Comparison of ENCODE assay signal across 13 cellular contexts in the genomic region with DNA sequence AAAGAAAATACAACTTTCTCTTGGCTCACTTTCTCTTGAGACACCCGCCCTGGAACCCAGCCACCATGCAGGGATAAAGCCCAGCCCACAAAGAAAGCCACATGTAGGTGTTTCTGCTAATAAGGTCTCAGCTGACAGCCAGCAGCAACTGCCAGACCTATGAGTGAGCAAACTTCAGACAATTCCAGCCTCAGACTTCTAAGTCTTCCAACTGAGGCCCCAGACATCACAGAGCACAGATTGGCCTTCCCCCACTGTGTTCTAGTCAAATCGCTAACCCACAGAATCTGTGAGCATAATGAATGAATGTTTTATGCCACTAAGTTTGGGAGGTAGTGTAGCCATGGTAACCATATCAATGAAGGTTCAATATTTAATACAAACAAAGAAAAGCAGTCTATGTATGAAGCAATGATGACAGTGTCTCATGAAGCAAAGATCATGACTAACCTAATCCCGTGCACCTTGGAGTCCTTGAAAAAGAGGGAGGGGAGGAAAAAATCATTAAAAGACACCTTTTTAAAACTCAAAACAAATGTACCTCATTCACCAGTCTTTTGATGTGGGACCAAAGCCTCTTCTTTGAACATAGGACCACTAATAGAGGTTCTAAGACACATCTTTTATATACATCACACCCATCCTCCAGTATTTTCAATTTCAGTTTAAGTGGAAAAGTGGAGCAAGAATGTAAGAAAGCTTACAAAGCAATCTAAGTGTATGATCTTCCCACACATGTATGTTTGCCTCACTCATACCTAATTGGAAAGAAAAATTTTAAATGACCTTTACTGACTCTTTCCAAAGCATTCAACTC. TPM values are rescaled to one million over a fixed set of nuclear protein-coding genes. Genes with fewer than 3 reads are reported as not detected.
DNase-seq lines count a peak whose midpoint lies in the region; ATAC-seq and TF ChIP-seq lines count a peak whose summit lies in the region.
"Had no signal": no experiment of that assay in that cellular context is flagged by ENCODE, and none has a peak within 500 bp of the region (broad histone marks: within the 10 kb centered on the region; RNA-seq: fewer than 3 reads in every experiment).

No MANE protein-coding gene starts in this region.

- H3K27me3 ChIP-seq in osteoblast (ENCODE audit: insufficient read depth, low read length): no peaks in the 10 kb centered on the region

- H3K36me3 Mint-ChIP-seq in activated naive CD4-positive, alpha-beta T cell treated with anti-CD3 and anti-CD28 coated beads, Interleukin-2, amount 50 U/mL, for 72 hours: peaks cover 0 to 15% of the 10 kb centered on the region in 2 donors

- H3K27ac ChIP-seq in osteoblast (ENCODE audit: low read depth, low read length): peak overlapping the region; percentile 52
- H3K27ac ChIP-seq: PC-9, WERI-Rb-1 had no signal

- peak; percentile 42 for ATAC-seq in HG03521 (IDR thresholded peaks at IDR 0.05; ENCODE audit: unreplicated experiment)
- peak; percentile 93 to 95 for ATAC-seq in activated naive CD4-positive, alpha-beta T cell treated with anti-CD3 and anti-CD28 coated beads, Interleukin-2, amount 50 U/mL, for 72 hours
- no peak for ATAC-seq in HG03039 (IDR thresholded peaks at IDR 0.05; ENCODE audit: unreplicated experiment)
- ATAC-seq in SK-N-SH treated with all-trans-retinoic acid at 6 μM for 48 hours: no peak
- ATAC-seq: stimulated activated memory B cell treated with anti-CD40 and anti-IgM and Interleukin-4, amounts not matched to agents 10 μg/mL and 1 μg/mL and 100 μg/mL, for 72 hours had no signal

- TF ChIP-seq CTCF in GM12865 (IDR thresholded peaks at IDR 0.05; ENCODE audit: insufficient read depth, low read depth, low read length, missing control alignments) (no peak), osteoblast (IDR thresholded peaks at IDR 0.05; ENCODE audit: extremely low read depth, low read depth, low read length) (no peak)

- peaks cover 8% of the 10 kb centered on the region for H3K4me1 ChIP-seq in osteoblast (ENCODE audit: insufficient read depth, low read length)

- H3K4me3 ChIP-seq in GM12865 (ENCODE audit: low read depth, low read length) (no peak overlapping the region), osteoblast (ENCODE audit: insufficient read depth, low read length) (no peak overlapping the region)
- H3K4me3 ChIP-seq: PC-9 had no signal

- no peaks in the 10 kb centered on the region for H3K9me3 Mint-ChIP-seq in activated naive CD4-positive, alpha-beta T cell treated with anti-CD3 and anti-CD28 coated beads, Interleukin-2, amount 50 U/mL, for 72 hours
- H3K9me3 Mint-ChIP-seq: stimulated activated memory B cell treated with anti-CD40 and anti-IgM and Interleukin-4, amounts not matched to agents 10 μg/mL and 1 μg/mL and 100 μg/mL, for 72 hours had no signal

- H3K9me3 ChIP-seq in osteoblast (ENCODE audit: low read depth, low read length): no peaks in the 10 kb centered on the region

- peaks cover 17% of the 10 kb centered on the region for H3K79me2 ChIP-seq in osteoblast (ENCODE audit: insufficient read depth, low read length)

- no peaks in the 10 kb centered on the region for H4K20me1 ChIP-seq in osteoblast (ENCODE audit: insufficient read depth, low read length)

- DNase-seq in GM12865 (ENCODE audit: low read depth) (peak; percentile 26), osteoblast (ENCODE audit: insufficient read length, low spot score, missing footprints) (no peak), NOMO-1 (lab: John Stamatoyannopoulos, UW; ENCODE audit: unreplicated experiment in 2 of 2) (no peak), cerebellar nuclear complex (lab: John Stamatoyannopoulos, UW) (no peak)
- DNase-seq in activated naive CD4-positive, alpha-beta T cell treated with anti-CD3 and anti-CD28 coated beads, Interleukin-2, amount 50 U/mL, for 72 hours (ENCODE audit: low spot score in 2 of 2): peak in 1 of 2 donors; percentile 65
- DNase-seq: GOT3, NCI-H1436 treated with DMSO at 0.1 percent for 48 hours, PC-9, WERI-Rb-1 had no signal

- peak overlapping the region; percentile 90 to 95 for H3K27ac Mint-ChIP-seq in activated naive CD4-positive, alpha-beta T cell treated with anti-CD3 and anti-CD28 coated beads, Interleukin-2, amount 50 U/mL, for 72 hours
- H3K27ac Mint-ChIP-seq: stimulated activated memory B cell treated with anti-CD40 and anti-IgM and Interleukin-4, amounts not matched to agents 10 μg/mL and 1 μg/mL and 100 μg/mL, for 72 hours had no signal

- H3K36me3 ChIP-seq in osteoblast (ENCODE audit: insufficient read depth, low read length): peaks cover 10% of the 10 kb centered on the region
- H3K36me3 ChIP-seq: WERI-Rb-1 had no signal

- no peak overlapping the region for H2AFZ ChIP-seq in osteoblast (ENCODE audit: low read length)
- H2AFZ ChIP-seq: PC-9 had no signal

- H3K4me2 ChIP-seq in osteoblast (ENCODE audit: insufficient read depth, low read length): no peak overlapping the region
- H3K4me2 ChIP-seq: PC-9 had no signal

TF ChIP-seq in SK-N-SH treated with all-trans-retinoic acid at 6 μM for 48 hours, 23 proteins besides CTCF, POLR2A, EP300 and RAD21 (continues in another document):
- no peak for TF ChIP-seq ZNF8 (CRISPR knock-in tag; IDR thresholded peaks at IDR 0.05)
- no peak for TF ChIP-seq OSR1 (CRISPR knock-in tag; IDR thresholded peaks at IDR 0.05)
- TF ChIP-seq CSDC2 (CRISPR knock-in tag; IDR thresholded peaks at IDR 0.05): no peak
- TF ChIP-seq, protein P1, sequence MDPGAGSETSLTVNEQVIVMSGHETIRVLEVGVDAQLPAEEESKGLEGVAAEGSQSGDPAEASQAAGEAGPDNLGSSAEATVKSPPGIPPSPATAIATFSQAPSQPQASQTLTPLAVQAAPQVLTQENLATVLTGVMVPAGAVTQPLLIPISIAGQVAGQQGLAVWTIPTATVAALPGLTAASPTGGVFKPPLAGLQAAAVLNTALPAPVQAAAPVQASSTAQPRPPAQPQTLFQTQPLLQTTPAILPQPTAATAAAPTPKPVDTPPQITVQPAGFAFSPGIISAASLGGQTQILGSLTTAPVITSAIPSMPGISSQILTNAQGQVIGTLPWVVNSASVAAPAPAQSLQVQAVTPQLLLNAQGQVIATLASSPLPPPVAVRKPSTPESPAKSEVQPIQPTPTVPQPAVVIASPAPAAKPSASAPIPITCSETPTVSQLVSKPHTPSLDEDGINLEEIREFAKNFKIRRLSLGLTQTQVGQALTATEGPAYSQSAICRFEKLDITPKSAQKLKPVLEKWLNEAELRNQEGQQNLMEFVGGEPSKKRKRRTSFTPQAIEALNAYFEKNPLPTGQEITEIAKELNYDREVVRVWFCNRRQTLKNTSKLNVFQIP (CRISPR knock-in tag; IDR thresholded peaks at IDR 0.05; ENCODE audit: borderline replicate concordance, low read depth): no peak
- no peak for TF ChIP-seq PPARA (CRISPR knock-in tag; IDR thresholded peaks at IDR 0.05; ENCODE audit: borderline replicate concordance)
- TF ChIP-seq, protein P2, sequence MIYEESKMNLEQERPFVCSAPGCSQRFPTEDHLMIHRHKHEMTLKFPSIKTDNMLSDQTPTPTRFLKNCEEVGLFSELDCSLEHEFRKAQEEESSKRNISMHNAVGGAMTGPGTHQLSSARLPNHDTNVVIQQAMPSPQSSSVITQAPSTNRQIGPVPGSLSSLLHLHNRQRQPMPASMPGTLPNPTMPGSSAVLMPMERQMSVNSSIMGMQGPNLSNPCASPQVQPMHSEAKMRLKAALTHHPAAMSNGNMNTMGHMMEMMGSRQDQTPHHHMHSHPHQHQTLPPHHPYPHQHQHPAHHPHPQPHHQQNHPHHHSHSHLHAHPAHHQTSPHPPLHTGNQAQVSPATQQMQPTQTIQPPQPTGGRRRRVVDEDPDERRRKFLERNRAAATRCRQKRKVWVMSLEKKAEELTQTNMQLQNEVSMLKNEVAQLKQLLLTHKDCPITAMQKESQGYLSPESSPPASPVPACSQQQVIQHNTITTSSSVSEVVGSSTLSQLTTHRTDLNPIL (CRISPR knock-in tag; IDR thresholded peaks at IDR 0.05; ENCODE audit: low read depth): no peak
- TF ChIP-seq ARNTL (CRISPR knock-in tag; IDR thresholded peaks at IDR 0.05; ENCODE audit: borderline replicate concordance, low read depth): no peak
- no peak for TF ChIP-seq ZC3H10 (CRISPR knock-in tag; IDR thresholded peaks at IDR 0.05)
- no peak for TF ChIP-seq BACH2 (CRISPR knock-in tag; IDR thresholded peaks at IDR 0.05; ENCODE audit: borderline replicate concordance)
- TF ChIP-seq ESRRG (CRISPR knock-in tag; IDR thresholded peaks at IDR 0.05): no peak
- no peak for TF ChIP-seq RARB (CRISPR knock-in tag; IDR thresholded peaks at IDR 0.05)
- no peak for TF ChIP-seq TCF4 (CRISPR knock-in tag; IDR thresholded peaks at IDR 0.05; ENCODE audit: borderline replicate concordance)
- TF ChIP-seq, protein P3, sequence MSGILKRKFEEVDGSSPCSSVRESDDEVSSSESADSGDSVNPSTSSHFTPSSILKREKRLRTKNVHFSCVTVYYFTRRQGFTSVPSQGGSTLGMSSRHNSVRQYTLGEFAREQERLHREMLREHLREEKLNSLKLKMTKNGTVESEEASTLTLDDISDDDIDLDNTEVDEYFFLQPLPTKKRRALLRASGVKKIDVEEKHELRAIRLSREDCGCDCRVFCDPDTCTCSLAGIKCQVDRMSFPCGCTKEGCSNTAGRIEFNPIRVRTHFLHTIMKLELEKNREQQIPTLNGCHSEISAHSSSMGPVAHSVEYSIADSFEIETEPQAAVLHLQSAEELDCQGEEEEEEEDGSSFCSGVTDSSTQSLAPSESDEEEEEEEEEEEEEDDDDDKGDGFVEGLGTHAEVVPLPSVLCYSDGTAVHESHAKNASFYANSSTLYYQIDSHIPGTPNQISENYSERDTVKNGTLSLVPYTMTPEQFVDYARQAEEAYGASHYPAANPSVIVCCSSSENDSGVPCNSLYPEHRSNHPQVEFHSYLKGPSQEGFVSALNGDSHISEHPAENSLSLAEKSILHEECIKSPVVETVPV (CRISPR knock-in tag; IDR thresholded peaks at IDR 0.05): no peak

RNA-seq across cellular contexts. Expression of a gene that starts 6.2 kb away (rescaled TPM):
- 10 to 100 TPM; 43.9 to 51.6 TPM for total RNA-seq in activated naive CD4-positive, alpha-beta T cell treated with anti-CD3 and anti-CD28 coated beads, Interleukin-2, amount 50 U/mL, for 72 hours
- 13.4 and 18.0 TPM in 2 replicates for total RNA-seq in osteoblast

RNA-seq across cellular contexts. Expression of a gene that starts 24.6 kb away (rescaled TPM):
- total RNA-seq in activated naive CD4-positive, alpha-beta T cell treated with anti-CD3 and anti-CD28 coated beads, Interleukin-2, amount 50 U/mL, for 72 hours: 10 to 100 TPM; 18.0 to 19.2 TPM
- total RNA-seq in osteoblast: 9.4 TPM in 2 replicates

Comparison
In these comparisons a context has a peak if more than half of its experiments do, and no peak if none do; other contexts are left out.
1. ATAC-seq: peak in HG03521 (single experiment) and activated naive CD4-positive, alpha-beta T cell treated with anti-CD3 and anti-CD28 coated beads, Interleukin-2, amount 50 U/mL, for 72 hours (2 of 2); none in HG03039 (single experiment) and SK-N-SH treated with all-trans-retinoic acid at 6 μM for 48 hours (single experiment).